Comparison of ENCODE assay signal across 13 cellular contexts in genomic region chr13:33279414-33279813, GRCh38. TPM values are rescaled to one million over a fixed set of nuclear protein-coding genes. Genes with fewer than 3 reads are reported as not detected.
DNase-seq lines count a peak whose midpoint lies in the region; ATAC-seq and TF ChIP-seq lines count a peak whose summit lies in the region.
"Had no signal": no experiment of that assay in that cellular context is flagged by ENCODE, and none has a peak within 500 bp of the region (broad histone marks: within the 10 kb centered on the region; RNA-seq: fewer than 3 reads in every experiment).

No MANE protein-coding gene starts in this region.

- no peaks in the 10 kb centered on the region for H3K9me3 ChIP-seq in left lung

- H3K4me3 Mint-ChIP-seq in HFFc6: peak overlapping the region; percentile 59
- H3K4me3 Mint-ChIP-seq: activated B cell treated with CpG ODN at 0.5 μM for 24 hours had no signal

- peak overlapping the region; percentile 34 for H3K27ac ChIP-seq in cingulate gyrus (ENCODE audit: low read depth, low read length)
- peak overlapping the region; percentile 46 to 61 for H3K27ac ChIP-seq in left lung

- H3K36me3 ChIP-seq in left lung: no peaks in the 10 kb centered on the region

- ATAC-seq in left lung: peak; percentile 21

- intact Hi-C loops in left lung (cut with DNase I): no loop called here

- H3K36me3 Mint-ChIP-seq in HFFc6 (ENCODE audit: low read depth): peaks cover 89% of the 10 kb centered on the region

- no peaks in the 10 kb centered on the region; the same call in 1 of the 2 replicates for H3K27me3 Mint-ChIP-seq in HFFc6 (ENCODE audit: insufficient read depth)
- H3K27me3 Mint-ChIP-seq: progenitor cell of endocrine pancreas had no signal

- no peak overlapping the region for H3K4me3 ChIP-seq in left lung

- TF ChIP-seq CTCF in HFFc6 (IDR thresholded peaks at IDR 0.05) (no peak), left lung (IDR thresholded peaks at IDR 0.05) (no peak)

- H3K9me3 Mint-ChIP-seq in HFFc6: 0 out of 2 replicates have a peak, but pooled peaks cover 2% of the 10 kb centered on the region
- H3K9me3 Mint-ChIP-seq: activated B cell treated with CpG ODN at 0.5 μM for 24 hours had no signal

- peaks cover 83% of the 10 kb centered on the region for H3K4me1 Mint-ChIP-seq in HFFc6 (ENCODE audit: low read depth)
- H3K4me1 Mint-ChIP-seq: activated B cell treated with CpG ODN at 0.5 μM for 24 hours had no signal

- H3K4me1 ChIP-seq in left lung: peaks cover 22 to 51% of the 10 kb centered on the region in 2 donors

- H3K27ac Mint-ChIP-seq in HFFc6: peak overlapping the region; percentile 96
- H3K27ac Mint-ChIP-seq: activated B cell treated with CpG ODN at 0.5 μM for 24 hours, progenitor cell of endocrine pancreas had no signal

- DNase-seq in HFFc6 (no peak), left lung (no peak), superior temporal gyrus (ENCODE audit: extremely low spot score) (peak; percentile 24), NCI-H1048 (lab: John Stamatoyannopoulos, UW) (no peak), SW 1271 (lab: John Stamatoyannopoulos, UW) (no peak), pons (ENCODE audit: low spot score) (no peak), occipital lobe (lab: John Stamatoyannopoulos, UW) (no peak)
- DNase-seq: activated B cell treated with CpG ODN at 0.5 μM for 24 hours; activated T-cell treated with anti-CD3 and anti-CD28 coated beads, Interleukin-2, amount 50 U/mL, for 48 hours; NCI-H1105 treated with DMSO at 0.1 percent for 48 hours; NCI-H69 had no signal

- no peaks in the 10 kb centered on the region for H3K27me3 ChIP-seq in left lung

RNA-seq across cellular contexts. Expression of gene STARD13, which starts 6.1 kb away (rescaled TPM):
- 10 to 100 TPM; 27.9 to 38.3 (median 34.5) TPM for total RNA-seq in HFFc6 (2021; fragmentation: NEBNext Ultra II Directional; extraction: Animal tissue kit (Norgen Biotek cat#: 25700))
- 10 to 100 TPM; 28.1 to 43.6 TPM for total RNA-seq in left lung
- 12.3 TPM for total RNA-seq in occipital lobe
